In the genomic region with DNA sequence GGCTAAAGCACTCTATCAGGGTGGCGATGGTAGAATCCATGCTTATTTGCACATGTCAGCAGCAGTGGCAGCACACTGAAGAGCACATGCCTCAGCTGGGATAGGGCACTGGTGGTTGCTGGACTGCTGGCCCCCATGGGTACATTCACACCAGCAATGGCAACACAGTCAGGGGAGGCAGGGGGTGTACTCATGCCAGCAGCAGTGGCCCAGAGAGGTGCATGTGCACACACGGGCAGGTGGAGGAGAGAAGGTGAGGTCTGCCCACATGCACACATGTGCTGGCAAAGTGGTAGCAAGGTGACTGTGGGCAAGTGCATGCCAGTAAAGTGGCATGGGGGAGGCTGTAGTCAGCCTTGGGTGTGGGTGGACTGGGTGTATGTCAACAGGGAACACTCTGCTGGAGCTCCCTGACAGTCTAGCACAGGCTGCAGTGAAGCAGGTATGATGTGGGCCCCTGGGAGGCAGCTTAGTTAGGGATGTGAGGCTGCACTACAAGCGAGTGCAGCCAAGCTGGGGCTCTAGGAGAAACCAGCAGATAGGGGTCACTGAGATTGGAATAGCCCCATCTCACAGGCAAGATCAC, we compare ENCODE assay signal across 22 cellular contexts. TPM values are rescaled to one million over a fixed set of nuclear protein-coding genes. Genes with fewer than 3 reads are reported as not detected.
DNase-seq lines count a peak whose midpoint lies in the region; ATAC-seq, FAIRE-seq and TF ChIP-seq lines count a peak whose summit lies in the region.
"Had no signal": no experiment of that assay in that cellular context is flagged by ENCODE, and none has a peak within 500 bp of the region (broad histone marks: within the 10 kb centered on the region; RNA-seq: fewer than 3 reads in every experiment).

No MANE protein-coding gene starts in this region.

- H3K27me3 ChIP-seq in bronchial epithelial cell (ENCODE audit: control insufficient read depth, insufficient read depth, low read length) (no peaks in the 10 kb centered on the region), esophagus muscularis mucosa (no peaks in the 10 kb centered on the region)
- H3K27me3 ChIP-seq: BLaER1 had no signal

- peak; percentile 47 for FAIRE-seq in bronchial epithelial cell (lab: Jason Lieb, UNC)
- FAIRE-seq: HTR-8/SVneo had no signal

- no peaks in the 10 kb centered on the region for H3K9me3 ChIP-seq in esophagus muscularis mucosa

- H3K9me3 Mint-ChIP-seq in neural crest cell (peaks cover 24% of the 10 kb centered on the region), type B pancreatic cell (peaks cover 4% of the 10 kb centered on the region)
- peaks cover 18 to 22% of the 10 kb centered on the region in 2 donors for H3K9me3 Mint-ChIP-seq in stimulated activated naive B cell treated with anti-CD40 and anti-IgM and Interleukin-4, amounts not matched to agents 10 μg/mL and 1 μg/mL and 100 μg/mL, for 72 hours

- H3K27ac ChIP-seq in esophagus muscularis mucosa (replicated peaks in 1 of 4) = no peak overlapping the region
- H3K27ac ChIP-seq: BLaER1 had no signal

- 64% methylated on average over 1 of the region's 3 CpGs for WGBS in esophagus muscularis mucosa

- no peak for TF ChIP-seq CTCF in bronchial epithelial cell (IDR thresholded peaks at IDR 0.05; ENCODE audit: insufficient read depth, low read length, severe bottlenecking)
- no peak for TF ChIP-seq CTCF in esophagus muscularis mucosa (IDR thresholded peaks at IDR 0.05)
- no peak for TF ChIP-seq CTCF in neural crest cell (conservative IDR thresholded peaks at IDR 0.05)
- no peak for TF ChIP-seq CTCF in type B pancreatic cell (conservative IDR thresholded peaks at IDR 0.05)

- H3K4me1 Mint-ChIP-seq in neural crest cell = no peaks in the 10 kb centered on the region
- H3K4me1 Mint-ChIP-seq in type B pancreatic cell (ENCODE audit: unreplicated experiment) = no peaks in the 10 kb centered on the region
- H3K4me1 Mint-ChIP-seq in stimulated activated naive B cell treated with anti-CD40 and anti-IgM and Interleukin-4, amounts not matched to agents 10 μg/mL and 1 μg/mL and 100 μg/mL, for 72 hours = no peaks in the 10 kb centered on the region
- H3K4me1 Mint-ChIP-seq: CD14-positive monocyte; CD4-positive, alpha-beta memory T cell; GM23338 had no signal

- TF ChIP-seq EP300 in esophagus muscularis mucosa (IDR thresholded peaks at IDR 0.05) = no peak

- H3K36me3 Mint-ChIP-seq in neural crest cell (ENCODE audit: low read depth) (peaks cover 19% of the 10 kb centered on the region), type B pancreatic cell (no peaks in the 10 kb centered on the region)
- H3K36me3 Mint-ChIP-seq in stimulated activated naive B cell treated with anti-CD40 and anti-IgM and Interleukin-4, amounts not matched to agents 10 μg/mL and 1 μg/mL and 100 μg/mL, for 72 hours = no peaks in the 10 kb centered on the region
- H3K36me3 Mint-ChIP-seq: CD14-positive monocyte; CD4-positive, alpha-beta memory T cell had no signal

- no peak for TF ChIP-seq POLR2A in esophagus muscularis mucosa (IDR thresholded peaks at IDR 0.05; ENCODE audit: low read depth)

- H3K4me3 ChIP-seq in bronchial epithelial cell (ENCODE audit: low read depth, low read length) = no peak overlapping the region
- no peak overlapping the region for H3K4me3 ChIP-seq in esophagus muscularis mucosa
- H3K4me3 ChIP-seq: BLaER1, GM23338 had no signal

- no peak for ATAC-seq in GM18909 (IDR thresholded peaks at IDR 0.05; ENCODE audit: poor library complexity, unreplicated experiment)
- ATAC-seq in stimulated activated naive B cell treated with anti-CD40 and anti-IgM and Interleukin-4, amounts not matched to agents 10 μg/mL and 1 μg/mL and 100 μg/mL, for 72 hours (replicated peaks) = no peak
- ATAC-seq: GM23338, HCT116 had no signal

- peak overlapping the region; percentile 24 for H3K27ac Mint-ChIP-seq in neural crest cell (ENCODE audit: unreplicated experiment)
- no peak overlapping the region for H3K27ac Mint-ChIP-seq in type B pancreatic cell
- H3K27ac Mint-ChIP-seq in stimulated activated naive B cell treated with anti-CD40 and anti-IgM and Interleukin-4, amounts not matched to agents 10 μg/mL and 1 μg/mL and 100 μg/mL, for 72 hours = no peak overlapping the region
- H3K27ac Mint-ChIP-seq: CD14-positive monocyte; CD4-positive, alpha-beta memory T cell; GM23338; HFFc6 had no signal

- intact Hi-C loops in esophagus muscularis mucosa (cut with DNase I) = no loop called here

- no peaks in the 10 kb centered on the region for H3K36me3 ChIP-seq in bronchial epithelial cell (ENCODE audit: control insufficient read depth, insufficient read depth, low read length)
- H3K36me3 ChIP-seq in esophagus muscularis mucosa = no peaks in the 10 kb centered on the region
- H3K36me3 ChIP-seq: BLaER1 had no signal

- no peaks in the 10 kb centered on the region for H3K4me1 ChIP-seq in esophagus muscularis mucosa

- H3K27me3 Mint-ChIP-seq in neural crest cell (ENCODE audit: low read depth) (no peaks in the 10 kb centered on the region), type B pancreatic cell (no peaks in the 10 kb centered on the region)
- H3K27me3 Mint-ChIP-seq in stimulated activated naive B cell treated with anti-CD40 and anti-IgM and Interleukin-4, amounts not matched to agents 10 μg/mL and 1 μg/mL and 100 μg/mL, for 72 hours = no peaks in the 10 kb centered on the region
- H3K27me3 Mint-ChIP-seq: CD4-positive, alpha-beta memory T cell had no signal

- H3K4me3 Mint-ChIP-seq in neural crest cell = no peak overlapping the region
- peak overlapping the region; percentile 15 for H3K4me3 Mint-ChIP-seq in type B pancreatic cell
- no peak overlapping the region for H3K4me3 Mint-ChIP-seq in stimulated activated naive B cell treated with anti-CD40 and anti-IgM and Interleukin-4, amounts not matched to agents 10 μg/mL and 1 μg/mL and 100 μg/mL, for 72 hours
- H3K4me3 Mint-ChIP-seq: CD14-positive monocyte; CD4-positive, alpha-beta memory T cell; GM23338; HFFc6 had no signal

- no peak for DNase-seq in bronchial epithelial cell (ENCODE audit: low read depth)
- peak; percentile 86 for DNase-seq in esophagus muscularis mucosa (ENCODE audit: extremely low spot score)
- no peak for DNase-seq in neural crest cell (ENCODE audit: low read depth, low spot score)
- no peak for DNase-seq in type B pancreatic cell (ENCODE audit: extremely low spot score, unreplicated experiment)
- DNase-seq in NCI-H1417 treated with DMSO at 0.1 percent for 48 hours (lab: John Stamatoyannopoulos, UW) = no peak
- no peak for DNase-seq in activated naive CD4-positive, alpha-beta T cell treated with anti-CD3 and anti-CD28 coated beads, Interleukin-2, amount 50 U/mL, for 16 hours
- DNase-seq in stimulated activated naive B cell treated with anti-CD40 and anti-IgM and Interleukin-4, amounts not matched to agents 10 μg/mL and 1 μg/mL and 100 μg/mL, for 72 hours = no peak
- DNase-seq: 8988T; Calu3; CD4-positive, alpha-beta memory T cell; DMS79 treated with DMSO at 0.1 percent for 48 hours; GF-D8; H7; HFFc6; IMR-90 had no signal

RNA-seq across cellular contexts. Expression of gene NPAP1, which starts 53.9 kb away (rescaled TPM):
- total RNA-seq in bronchial epithelial cell (not detected in 2 replicates), esophagus muscularis mucosa (not detected), neural crest cell (0.23 and 0.30 TPM in 2 replicates), type B pancreatic cell (ENCODE audit: low replicate concordance) (0.12 and 0.17 TPM in 2 replicates)
- total RNA-seq: A673; Calu3; CD4-positive, alpha-beta memory T cell; H7; HFFc6; IMR-90 had no signal
